Comparison of ENCODE assay signal across 1 cellular context in genomic region chr4:139454111-139454600, GRCh38.
TF ChIP-seq lines count a peak whose summit lies in the region.

TSS of gene RAB33B (plus strand) at chr4:139454121. CDS start at chr4:139454196, 75 bp downstream.

TF ChIP-seq in K562, 482 proteins besides CTCF, POLR2A, EP300 and RAD21 (continued from another document and continues in another):
- TF ChIP-seq RREB1 (CRISPR knock-in tag; IDR thresholded peaks at IDR 0.05) (0 out of 2 replicates have a peak, but pooled peaks have one; percentile 31), BACH1 (tag; IDR thresholded peaks at IDR 0.05) (no peak), STAT5B (CRISPR knock-in tag; IDR thresholded peaks at IDR 0.05) (no peak), ETV6 (IDR thresholded peaks at IDR 0.05; ENCODE audit: borderline replicate concordance in 1 of 2, low read depth in 2 of 2, low read length in 1 of 2) (no peak), ETV6 (CRISPR knock-in tag; IDR thresholded peaks at IDR 0.05; ENCODE audit: borderline replicate concordance) (peak; percentile 49; the same call in 1 of the 2 replicates), NR2C1 (IDR thresholded peaks at IDR 0.05) (no peak), NR2C1 (tag; IDR thresholded peaks at IDR 0.05) (no peak), ZNF224 (CRISPR knock-in tag; IDR thresholded peaks at IDR 0.05) (0 out of 2 replicates have a peak, but pooled peaks have one; percentile 18), EHMT2 (IDR thresholded peaks at IDR 0.05) (no peak), JUND (IDR thresholded peaks at IDR 0.05; ENCODE audit: borderline replicate concordance, low read depth, low read length) (0 out of 2 replicates have a peak, but pooled peaks have one; percentile 43), JUND (tag; IDR thresholded peaks at IDR 0.05; ENCODE audit: borderline replicate concordance, low read depth, low read length) (no peak; the same call in 1 of the 3 replicates), YY1 (IDR thresholded peaks at IDR 0.05; ENCODE audit: borderline replicate concordance in 1 of 3, control insufficient read depth in 1 of 3, extremely low read depth in 1 of 3, insufficient read depth in 3 of 3, insufficient read length in 1 of 3, insufficient replicate concordance in 2 of 3, low read depth in 1 of 3, low read length in 2 of 3) (peak in 2 of 3 experiments; percentile 6 to 28), THAP7 (CRISPR knock-in tag; IDR thresholded peaks at IDR 0.05) (0 out of 2 replicates have a peak, but pooled peaks have one; percentile 36), HDAC2 (IDR thresholded peaks at IDR 0.05) (peak; percentile 54; the same call in 1 of the 2 replicates), THAP12 (CRISPR knock-in tag; IDR thresholded peaks at IDR 0.05) (0 out of 2 replicates have a peak, but pooled peaks have one; percentile 40), USF1 (CRISPR knock-in tag; IDR thresholded peaks at IDR 0.05) (no peak), ZBTB8A (IDR thresholded peaks at IDR 0.05; ENCODE audit: partially characterized antibody) (no peak), HNRNPH1 (optimal IDR thresholded peaks at IDR 0.05; ENCODE audit: low read depth, low read length) (no peak), USF2 (CRISPR knock-in tag; IDR thresholded peaks at IDR 0.05) (no peak), ZNF57 (CRISPR knock-in tag; IDR thresholded peaks at IDR 0.05) (no peak), ZNF764 (CRISPR knock-in tag; IDR thresholded peaks at IDR 0.05; ENCODE audit: low read depth) (no peak), PCBP1 (IDR thresholded peaks at IDR 0.05; ENCODE audit: low read depth, low read length, poor library complexity, severe bottlenecking) (no peak)
- TF ChIP-seq, protein P1, sequence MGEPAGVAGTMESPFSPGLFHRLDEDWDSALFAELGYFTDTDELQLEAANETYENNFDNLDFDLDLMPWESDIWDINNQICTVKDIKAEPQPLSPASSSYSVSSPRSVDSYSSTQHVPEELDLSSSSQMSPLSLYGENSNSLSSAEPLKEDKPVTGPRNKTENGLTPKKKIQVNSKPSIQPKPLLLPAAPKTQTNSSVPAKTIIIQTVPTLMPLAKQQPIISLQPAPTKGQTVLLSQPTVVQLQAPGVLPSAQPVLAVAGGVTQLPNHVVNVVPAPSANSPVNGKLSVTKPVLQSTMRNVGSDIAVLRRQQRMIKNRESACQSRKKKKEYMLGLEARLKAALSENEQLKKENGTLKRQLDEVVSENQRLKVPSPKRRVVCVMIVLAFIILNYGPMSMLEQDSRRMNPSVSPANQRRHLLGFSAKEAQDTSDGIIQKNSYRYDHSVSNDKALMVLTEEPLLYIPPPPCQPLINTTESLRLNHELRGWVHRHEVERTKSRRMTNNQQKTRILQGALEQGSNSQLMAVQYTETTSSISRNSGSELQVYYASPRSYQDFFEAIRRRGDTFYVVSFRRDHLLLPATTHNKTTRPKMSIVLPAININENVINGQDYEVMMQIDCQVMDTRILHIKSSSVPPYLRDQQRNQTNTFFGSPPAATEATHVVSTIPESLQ (CRISPR knock-in tag; IDR thresholded peaks at IDR 0.05): 0 out of 2 replicates have a peak, but pooled peaks have one; percentile 40
- TF ChIP-seq, protein P2, sequence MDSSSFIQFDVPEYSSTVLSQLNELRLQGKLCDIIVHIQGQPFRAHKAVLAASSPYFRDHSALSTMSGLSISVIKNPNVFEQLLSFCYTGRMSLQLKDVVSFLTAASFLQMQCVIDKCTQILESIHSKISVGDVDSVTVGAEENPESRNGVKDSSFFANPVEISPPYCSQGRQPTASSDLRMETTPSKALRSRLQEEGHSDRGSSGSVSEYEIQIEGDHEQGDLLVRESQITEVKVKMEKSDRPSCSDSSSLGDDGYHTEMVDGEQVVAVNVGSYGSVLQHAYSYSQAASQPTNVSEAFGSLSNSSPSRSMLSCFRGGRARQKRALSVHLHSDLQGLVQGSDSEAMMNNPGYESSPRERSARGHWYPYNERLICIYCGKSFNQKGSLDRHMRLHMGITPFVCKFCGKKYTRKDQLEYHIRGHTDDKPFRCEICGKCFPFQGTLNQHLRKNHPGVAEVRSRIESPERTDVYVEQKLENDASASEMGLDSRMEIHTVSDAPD (CRISPR knock-in tag; IDR thresholded peaks at IDR 0.05): no peak
- TF ChIP-seq, protein P3, sequence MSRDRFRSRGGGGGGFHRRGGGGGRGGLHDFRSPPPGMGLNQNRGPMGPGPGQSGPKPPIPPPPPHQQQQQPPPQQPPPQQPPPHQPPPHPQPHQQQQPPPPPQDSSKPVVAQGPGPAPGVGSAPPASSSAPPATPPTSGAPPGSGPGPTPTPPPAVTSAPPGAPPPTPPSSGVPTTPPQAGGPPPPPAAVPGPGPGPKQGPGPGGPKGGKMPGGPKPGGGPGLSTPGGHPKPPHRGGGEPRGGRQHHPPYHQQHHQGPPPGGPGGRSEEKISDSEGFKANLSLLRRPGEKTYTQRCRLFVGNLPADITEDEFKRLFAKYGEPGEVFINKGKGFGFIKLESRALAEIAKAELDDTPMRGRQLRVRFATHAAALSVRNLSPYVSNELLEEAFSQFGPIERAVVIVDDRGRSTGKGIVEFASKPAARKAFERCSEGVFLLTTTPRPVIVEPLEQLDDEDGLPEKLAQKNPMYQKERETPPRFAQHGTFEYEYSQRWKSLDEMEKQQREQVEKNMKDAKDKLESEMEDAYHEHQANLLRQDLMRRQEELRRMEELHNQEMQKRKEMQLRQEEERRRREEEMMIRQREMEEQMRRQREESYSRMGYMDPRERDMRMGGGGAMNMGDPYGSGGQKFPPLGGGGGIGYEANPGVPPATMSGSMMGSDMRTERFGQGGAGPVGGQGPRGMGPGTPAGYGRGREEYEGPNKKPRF (IDR thresholded peaks at IDR 0.05; ENCODE audit: low read depth, low read length): no peak
- TF ChIP-seq, protein P4, sequence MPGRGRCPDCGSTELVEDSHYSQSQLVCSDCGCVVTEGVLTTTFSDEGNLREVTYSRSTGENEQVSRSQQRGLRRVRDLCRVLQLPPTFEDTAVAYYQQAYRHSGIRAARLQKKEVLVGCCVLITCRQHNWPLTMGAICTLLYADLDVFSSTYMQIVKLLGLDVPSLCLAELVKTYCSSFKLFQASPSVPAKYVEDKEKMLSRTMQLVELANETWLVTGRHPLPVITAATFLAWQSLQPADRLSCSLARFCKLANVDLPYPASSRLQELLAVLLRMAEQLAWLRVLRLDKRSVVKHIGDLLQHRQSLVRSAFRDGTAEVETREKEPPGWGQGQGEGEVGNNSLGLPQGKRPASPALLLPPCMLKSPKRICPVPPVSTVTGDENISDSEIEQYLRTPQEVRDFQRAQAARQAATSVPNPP (IDR thresholded peaks at IDR 0.05; ENCODE audit: borderline replicate concordance, insufficient read depth, insufficient read length): no peak
- TF ChIP-seq, protein P5, sequence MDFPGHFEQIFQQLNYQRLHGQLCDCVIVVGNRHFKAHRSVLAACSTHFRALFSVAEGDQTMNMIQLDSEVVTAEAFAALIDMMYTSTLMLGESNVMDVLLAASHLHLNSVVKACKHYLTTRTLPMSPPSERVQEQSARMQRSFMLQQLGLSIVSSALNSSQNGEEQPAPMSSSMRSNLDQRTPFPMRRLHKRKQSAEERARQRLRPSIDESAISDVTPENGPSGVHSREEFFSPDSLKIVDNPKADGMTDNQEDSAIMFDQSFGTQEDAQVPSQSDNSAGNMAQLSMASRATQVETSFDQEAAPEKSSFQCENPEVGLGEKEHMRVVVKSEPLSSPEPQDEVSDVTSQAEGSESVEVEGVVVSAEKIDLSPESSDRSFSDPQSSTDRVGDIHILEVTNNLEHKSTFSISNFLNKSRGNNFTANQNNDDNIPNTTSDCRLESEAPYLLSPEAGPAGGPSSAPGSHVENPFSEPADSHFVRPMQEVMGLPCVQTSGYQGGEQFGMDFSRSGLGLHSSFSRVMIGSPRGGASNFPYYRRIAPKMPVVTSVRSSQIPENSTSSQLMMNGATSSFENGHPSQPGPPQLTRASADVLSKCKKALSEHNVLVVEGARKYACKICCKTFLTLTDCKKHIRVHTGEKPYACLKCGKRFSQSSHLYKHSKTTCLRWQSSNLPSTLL (IDR thresholded peaks at IDR 0.05): peak; percentile 82
